ENCODE assay signal across 29 cellular contexts in genomic region chr2:157726946-157727345, GRCh38.
"Had no signal": no experiment of that assay in that cellular context is flagged by ENCODE, and none has a peak within 500 bp of the region (broad histone marks: within the 10 kb centered on the region; RNA-seq: fewer than 3 reads in every experiment).

No MANE protein-coding gene starts in this region.

- H3K27me3 ChIP-seq: ascending aorta, brain microvascular endothelial cell, esophagus muscularis mucosa, heart right ventricle, neural progenitor cell, right atrium auricular region, suprapubic skin, tibial nerve had no signal

- H3K4me1 ChIP-seq: ascending aorta, esophagus muscularis mucosa, heart right ventricle, neural progenitor cell, right atrium auricular region, suprapubic skin, tibial nerve had no signal

- ATAC-seq: activated CD4-positive, alpha-beta T cell treated with anti-CD3 and anti-CD28 coated beads for 36 hours; activated CD8-positive, alpha-beta memory T cell treated with anti-CD3 and anti-CD28 coated beads, Interleukin-2, amount 10 ng/mL, durations not matched to agents 7 days and 5 days; activated CD8-positive, alpha-beta T cell treated with anti-CD3 and anti-CD28 coated beads, Interleukin-2, amount 10 ng/mL, durations not matched to agents 7 days and 5 days; heart right ventricle; left lobe of liver; natural killer cell had no signal

- H3K27ac Mint-ChIP-seq: activated CD4-positive, alpha-beta T cell treated with anti-CD3 and anti-CD28 coated beads for 36 hours; activated CD8-positive, alpha-beta memory T cell treated with anti-CD3 and anti-CD28 coated beads, Interleukin-2, amount 10 ng/mL, durations not matched to agents 7 days and 5 days; activated CD8-positive, alpha-beta T cell treated with anti-CD3 and anti-CD28 coated beads, Interleukin-2, amount 10 ng/mL, durations not matched to agents 7 days and 5 days; activated naive CD4-positive, alpha-beta T cell treated with anti-CD3 and anti-CD28 coated beads for 36 hours; activated naive CD8-positive, alpha-beta T cell treated with anti-CD3 and anti-CD28 coated beads for 36 hours; dendritic cell treated with granulocyte-macrophage colony-stimulating factor and Interleukin-4, amounts not matched to agents 40 ng/mL and 50 ng/mL, for 4 days; endodermal cell; natural killer cell; neural progenitor cell had no signal

- H3K27me3 Mint-ChIP-seq: activated CD4-positive, alpha-beta T cell treated with anti-CD3 and anti-CD28 coated beads for 36 hours; activated CD8-positive, alpha-beta memory T cell treated with anti-CD3 and anti-CD28 coated beads, Interleukin-2, amount 10 ng/mL, durations not matched to agents 7 days and 5 days; activated naive CD8-positive, alpha-beta T cell treated with anti-CD3 and anti-CD28 coated beads for 36 hours; dendritic cell treated with granulocyte-macrophage colony-stimulating factor and Interleukin-4, amounts not matched to agents 40 ng/mL and 50 ng/mL, for 4 days had no signal

- H3K36me3 ChIP-seq: brain microvascular endothelial cell had no signal

- DNase-seq: activated CD4-positive, alpha-beta T cell treated with anti-CD3 and anti-CD28 coated beads for 36 hours; activated CD4-positive, CD25-positive, alpha-beta regulatory T cell; activated CD8-positive, alpha-beta memory T cell treated with anti-CD3 and anti-CD28 coated beads, Interleukin-2, amount 10 ng/mL, durations not matched to agents 7 days and 5 days; activated CD8-positive, alpha-beta T cell treated with anti-CD3 and anti-CD28 coated beads, Interleukin-2, amount 10 ng/mL, durations not matched to agents 7 days and 5 days; activated effector memory CD4-positive, alpha-beta T cell treated with Interleukin-2 at 50 U/mL for 16 hours; activated naive CD4-positive, alpha-beta T cell treated with anti-CD3 and anti-CD28 coated beads for 36 hours; activated naive CD8-positive, alpha-beta T cell treated with anti-CD3 and anti-CD28 coated beads for 36 hours; activated T-cell treated with anti-CD3 and anti-CD28 coated beads, Interleukin-2, amount 50 U/mL, for 48 hours; brain microvascular endothelial cell; central memory CD4-positive, alpha-beta T cell; endodermal cell; foreskin melanocyte; heart right ventricle; kidney glomerular epithelial cell; midbrain; natural killer cell; occipital lobe; stimulated activated CD4-positive, alpha-beta T cell treated with anti-CD3 and anti-CD28 coated beads, Interleukin-15, amount 100 ng/mL, for 24 hours; stimulated activated CD4-positive, alpha-beta T cell treated with anti-CD3 and anti-CD28 coated beads, Interleukin-2, amount 100 ng/mL, for 24 hours; stimulated activated naive CD4-positive, alpha-beta T cell; T-helper 1 cell had no signal

- H3K27ac ChIP-seq: ascending aorta, brain microvascular endothelial cell, esophagus muscularis mucosa, heart right ventricle, neural progenitor cell, right atrium auricular region, suprapubic skin, tibial nerve had no signal

- H3K4me3 Mint-ChIP-seq: activated CD4-positive, alpha-beta T cell treated with anti-CD3 and anti-CD28 coated beads for 36 hours; activated CD8-positive, alpha-beta memory T cell treated with anti-CD3 and anti-CD28 coated beads, Interleukin-2, amount 10 ng/mL, durations not matched to agents 7 days and 5 days; activated CD8-positive, alpha-beta T cell treated with anti-CD3 and anti-CD28 coated beads, Interleukin-2, amount 10 ng/mL, durations not matched to agents 7 days and 5 days; activated naive CD4-positive, alpha-beta T cell treated with anti-CD3 and anti-CD28 coated beads for 36 hours; activated naive CD8-positive, alpha-beta T cell treated with anti-CD3 and anti-CD28 coated beads for 36 hours; dendritic cell treated with granulocyte-macrophage colony-stimulating factor and Interleukin-4, amounts not matched to agents 40 ng/mL and 50 ng/mL, for 4 days; endodermal cell; natural killer cell; neural progenitor cell had no signal

- H3K4me1 Mint-ChIP-seq: activated CD4-positive, alpha-beta T cell treated with anti-CD3 and anti-CD28 coated beads for 36 hours; activated naive CD8-positive, alpha-beta T cell treated with anti-CD3 and anti-CD28 coated beads for 36 hours; endodermal cell; natural killer cell; neural progenitor cell had no signal

- H3K4me3 ChIP-seq: ascending aorta, esophagus muscularis mucosa, heart right ventricle, neural progenitor cell, right atrium auricular region, suprapubic skin, tibial nerve had no signal
